8 cellular contexts compared by ENCODE assay signal in genomic region chr17:5419959-5420653, GRCh38. TPM values are rescaled to one million over a fixed set of nuclear protein-coding genes. Genes with fewer than 3 reads are reported as not detected.
DNase-seq lines count a peak whose midpoint lies in the region; TF ChIP-seq lines count a peak whose summit lies in the region.

RPAIN (plus strand) TSS chr17:5420182; CDS start chr17:5420211, 29 bp downstream.

- H3K79me2 ChIP-seq in Loucy (ENCODE audit: insufficient read depth, low read length) (peaks cover 87% of the 10 kb centered on the region), osteoblast (ENCODE audit: insufficient read depth, low read length) (peaks cover 55% of the 10 kb centered on the region)

- H2AFZ ChIP-seq in Loucy (ENCODE audit: low read length), result peak within 1 kb of the TSS; percentile 91
- peak within 1 kb of the TSS; percentile 99 for H2AFZ ChIP-seq in osteoblast (ENCODE audit: low read length)

- peak within 1 kb of the TSS; percentile 93 for H3K9ac ChIP-seq in Loucy (ENCODE audit: low read depth, low read length, poor library complexity, severe bottlenecking)

- H4K20me1 ChIP-seq in Loucy (ENCODE audit: insufficient read depth, low read length, poor library complexity, severe bottlenecking) (peaks cover 74% of the 10 kb centered on the region), osteoblast (ENCODE audit: insufficient read depth, low read length) (peaks cover 7% of the 10 kb centered on the region)

- peak within 1 kb of the TSS; percentile 90 for H3K27ac ChIP-seq in osteoblast (ENCODE audit: low read depth, low read length)
- peak within 1 kb of the TSS; percentile 87 for H3K27ac ChIP-seq in thymus (ENCODE audit: low read depth)

- H3K27me3 ChIP-seq in Loucy (ENCODE audit: insufficient read depth, low read length, poor library complexity, severe bottlenecking) (no peaks in the 10 kb centered on the region), osteoblast (ENCODE audit: insufficient read depth, low read length) (no peaks in the 10 kb centered on the region), thymus (ENCODE audit: control insufficient read depth, insufficient read depth) (no peaks in the 10 kb centered on the region)

- peaks cover 48% of the 10 kb centered on the region for H3K4me1 ChIP-seq in Loucy (ENCODE audit: insufficient read depth, low read length, poor library complexity, severe bottlenecking)
- H3K4me1 ChIP-seq in osteoblast (ENCODE audit: insufficient read depth, low read length), result peaks cover 27% of the 10 kb centered on the region
- H3K4me1 ChIP-seq in thymus (ENCODE audit: control insufficient read depth, insufficient read depth, low read length), result peaks cover 24% of the 10 kb centered on the region

- DNase-seq in GDM1 (lab: John Stamatoyannopoulos, UW), result peak; percentile 81
- DNase-seq in H4 (ENCODE audit: low spot score), result peak; percentile 72
- peak; percentile 91 for DNase-seq in SIG-M5 treated with dmso at 0.1 percent for 504 hours (lab: John Stamatoyannopoulos, UW; ENCODE audit: unreplicated experiment)
- peak; percentile 89 for DNase-seq in activated naive CD4-positive, alpha-beta T cell treated with Interleukin-2 at 50 U/mL for 16 hours
- peak; percentile 82 for DNase-seq in glomerular visceral epithelial cell (ENCODE audit: extremely low spot score)
- DNase-seq in osteoblast (ENCODE audit: insufficient read length, low spot score, missing footprints), result peak; percentile 86

- H3K9me3 ChIP-seq in Loucy (ENCODE audit: insufficient read depth, low read depth, low read length) (no peaks in the 10 kb centered on the region), osteoblast (ENCODE audit: low read depth, low read length) (no peaks in the 10 kb centered on the region), thymus (ENCODE audit: control insufficient read depth) (no peaks in the 10 kb centered on the region)

- no peaks in the 10 kb centered on the region for H3K9me2 ChIP-seq in Loucy (replicated peaks; ENCODE audit: low read depth, low read length)

- H3K4me2 ChIP-seq in Loucy (ENCODE audit: low read depth, low read length, poor library complexity, severe bottlenecking), result peak within 1 kb of the TSS; percentile 97
- peak within 1 kb of the TSS; percentile 99 for H3K4me2 ChIP-seq in osteoblast (ENCODE audit: insufficient read depth, low read length)

- TF ChIP-seq CTCF in Loucy (conservative IDR thresholded peaks at IDR 0.05; ENCODE audit: low read length) (no peak), osteoblast (IDR thresholded peaks at IDR 0.05; ENCODE audit: extremely low read depth, low read depth, low read length) (no peak)

- H3K4me3 ChIP-seq in Loucy (ENCODE audit: low read length, poor library complexity, severe bottlenecking) (peak within 1 kb of the TSS; percentile 97), osteoblast (ENCODE audit: insufficient read depth, low read length) (peak within 1 kb of the TSS; percentile 98), thymus (ENCODE audit: low read length) (peak within 1 kb of the TSS; percentile 54)

- under 1% methylated on average over 41 of the region's 41 CpGs for WGBS in thymus

- H3F3A ChIP-seq in Loucy (ENCODE audit: low read depth), result no peaks in the 10 kb centered on the region

- H3K36me3 ChIP-seq in Loucy (ENCODE audit: insufficient read depth, low read length) (peaks cover 21% of the 10 kb centered on the region; the same call in 1 of the 2 replicates), osteoblast (ENCODE audit: insufficient read depth, low read length) (peaks cover 38% of the 10 kb centered on the region), thymus (ENCODE audit: control insufficient read depth, insufficient read depth) (peaks cover 28% of the 10 kb centered on the region)

RNA-seq across cellular contexts. Expression of gene RPAIN, which starts in this region (rescaled TPM):
- total RNA-seq in H4 (2014; rRNA removed; shearing (Covaris generic)), result 34.8 and 43.2 TPM in 2 replicates
- 40.2 and 51.6 TPM in 2 replicates for total RNA-seq in osteoblast
- polyA plus RNA-seq in thymus, result 47.2 TPM

Comparison
In these comparisons a context has a peak if more than half of its experiments do, and no peak if none do; other contexts are left out.
1. Peak in every context shown above with its lines: DNase-seq, H3K4me3 ChIP-seq and H3K27ac ChIP-seq.